In genomic region chr6:14442250-14442649, GRCh38 we compare ENCODE assay signal across 14 cellular contexts.
DNase-seq lines count a peak whose midpoint lies in the region; ATAC-seq, FAIRE-seq and TF ChIP-seq lines count a peak whose summit lies in the region.
"Had no signal": no experiment of that assay in that cellular context is flagged by ENCODE, and none has a peak within 500 bp of the region (broad histone marks: within the 10 kb centered on the region; RNA-seq: fewer than 3 reads in every experiment).

No MANE protein-coding gene starts in this region.

- H3K27me3 Mint-ChIP-seq in endodermal cell (ENCODE audit: insufficient read depth) (no peaks in the 10 kb centered on the region), nephron (ENCODE audit: low read depth) (no peaks in the 10 kb centered on the region)

- TF ChIP-seq CTCF in endodermal cell (conservative IDR thresholded peaks at IDR 0.05) (no peak), nephron (IDR thresholded peaks at IDR 0.05; ENCODE audit: unreplicated experiment in 3 of 3) (no peak)

- no peak overlapping the region for H3K4me3 Mint-ChIP-seq in endodermal cell
- no peak overlapping the region for H3K4me3 Mint-ChIP-seq in nephron

- no peak overlapping the region for H3K4me3 ChIP-seq in endodermal cell (ENCODE audit: low read length)
- H3K4me3 ChIP-seq: colonic mucosa had no signal

- H3K9ac ChIP-seq in endodermal cell (ENCODE audit: extremely low read depth, low read length, poor library complexity, severe bottlenecking), result peak overlapping the region; percentile 3

- H3K36me3 Mint-ChIP-seq in endodermal cell (ENCODE audit: low read depth) (peaks cover 79% of the 10 kb centered on the region), nephron (ENCODE audit: low read depth) (no peaks in the 10 kb centered on the region)

- no peaks in the 10 kb centered on the region for H3K27me3 ChIP-seq in endodermal cell (ENCODE audit: control insufficient read depth, insufficient read depth, low read length, poor library complexity, severe bottlenecking)
- H3K27me3 ChIP-seq: colonic mucosa had no signal

- H3K4me1 Mint-ChIP-seq in endodermal cell (peaks cover 31% of the 10 kb centered on the region), nephron (peaks cover 49% of the 10 kb centered on the region)

- TF ChIP-seq POLR2A in GM12891 (IDR thresholded peaks at IDR 0.05; ENCODE audit: low read depth, low read length), result no peak

- FAIRE-seq in GM12891 (lab: Jason Lieb, UNC), result no peak
- FAIRE-seq: astrocyte had no signal

- peaks cover 5% of the 10 kb centered on the region for H3K9me3 ChIP-seq in endodermal cell (ENCODE audit: control insufficient read depth, low read length)
- H3K9me3 ChIP-seq: colonic mucosa had no signal

- no peak for ATAC-seq in HG03378 (IDR thresholded peaks at IDR 0.05; ENCODE audit: unreplicated experiment)

- DNase-seq in GM12891 (ENCODE audit: insufficient read length, low spot score) (no peak), NCI-H82 treated with DMSO at 0.1 percent for 48 hours (lab: John Stamatoyannopoulos, UW; ENCODE audit: unreplicated experiment) (peak; percentile 25), endodermal cell (no peak), AG08395 (ENCODE audit: low spot score) (no peak), hepatic stellate cell (ENCODE audit: low spot score) (no peak), activated gamma-delta T cell treated with Interleukin-2 at 50 U/mL for 16 hours (no peak)
- DNase-seq: activated CD4-positive, alpha-beta T cell treated with anti-CD3 and anti-CD28 coated beads for 1 hour; activated CD8-positive, alpha-beta memory T cell treated with anti-CD3 and anti-CD28 coated beads, Interleukin-2, amount 50 U/mL, for 48 hours; activated naive CD4-positive, alpha-beta T cell treated with Interleukin-2 at 50 U/mL for 16 hours; colonic mucosa; T-helper 2 cell had no signal

- H3K9me3 Mint-ChIP-seq in endodermal cell (peaks cover 29% of the 10 kb centered on the region), nephron (peaks cover 2% of the 10 kb centered on the region)

- H3K27ac ChIP-seq in endodermal cell (ENCODE audit: low read depth, low read length), result no peak overlapping the region
- H3K27ac ChIP-seq: colonic mucosa had no signal

- 93 to 96% methylated on average over 7 to 11 of the region's 11 CpGs for WGBS in endodermal cell (ENCODE audit: insufficient coverage in 1 of 2, insufficient read length in 1 of 2), 2 experiments

- H3K4me1 ChIP-seq in endodermal cell (ENCODE audit: control insufficient read depth, insufficient read depth, low read length), result peaks cover 43% of the 10 kb centered on the region
- H3K4me1 ChIP-seq: colonic mucosa had no signal

- H3K36me3 ChIP-seq in endodermal cell (ENCODE audit: control insufficient read depth, insufficient read depth, low read length), result no peaks in the 10 kb centered on the region
- H3K36me3 ChIP-seq: colonic mucosa had no signal

- no peak overlapping the region for H3K27ac Mint-ChIP-seq in endodermal cell
- peak overlapping the region in 2 of 3 experiments; percentile 60 to 81 for H3K27ac Mint-ChIP-seq in nephron

TF ChIP-seq in GM12891, 5 proteins besides CTCF, POLR2A, EP300 and RAD21:
- TF ChIP-seq PAX5 (IDR thresholded peaks at IDR 0.05; ENCODE audit: insufficient read depth, low read length, severe bottlenecking) (no peak), POU2F2 (IDR thresholded peaks at IDR 0.05; ENCODE audit: low read depth, low read length) (no peak), TAF1 (IDR thresholded peaks at IDR 0.05; ENCODE audit: low read depth, low read length) (no peak), SPI1 (IDR thresholded peaks at IDR 0.05; ENCODE audit: low read depth, low read length) (peak; percentile 41), POLR2AphosphoS5 (IDR thresholded peaks at IDR 0.05; ENCODE audit: low read depth, low read length) (no peak)
